Comparison of ENCODE assay signal across 12 cellular contexts in genomic region chr21:31397515-31397926, GRCh38. TPM values are rescaled to one million over a fixed set of nuclear protein-coding genes. Genes with fewer than 3 reads are reported as not detected.
DNase-seq lines count a peak whose midpoint lies in the region; ATAC-seq and TF ChIP-seq lines count a peak whose summit lies in the region.
"Had no signal": no experiment of that assay in that cellular context is flagged by ENCODE, and none has a peak within 500 bp of the region (broad histone marks: within the 10 kb centered on the region; RNA-seq: fewer than 3 reads in every experiment).

No MANE protein-coding gene starts in this region.

- no peak overlapping the region for H3K4me3 ChIP-seq in foreskin fibroblast (ENCODE audit: low read depth in 1 of 2, low read length in 2 of 2)
- H3K4me3 ChIP-seq: lower lobe of right lung, sigmoid colon had no signal

- DNase-seq in NCI-H2029 treated with DMSO at 0.1 percent for 48 hours (lab: John Stamatoyannopoulos, UW) (peak; percentile 4), NCI-H2029 (lab: John Stamatoyannopoulos, UW) (no peak), NCI-H1417 (lab: John Stamatoyannopoulos, UW) (peak; percentile 55 to 87 (median 67)), neural crest cell (ENCODE audit: low read depth, low spot score) (no peak), foreskin fibroblast (no peak)
- no peak for DNase-seq in activated CD8-positive, alpha-beta memory T cell treated with anti-CD3 and anti-CD28 coated beads, Interleukin-2, amount 10 ng/mL, durations not matched to agents 7 days and 5 days
- DNase-seq: GDM1, HCEC 1CT, lower lobe of right lung, sigmoid colon had no signal

- CTCF ChIA-PET in activated CD8-positive, alpha-beta memory T cell treated with anti-CD3 and anti-CD28 coated beads, Interleukin-2, amount 10 ng/mL, durations not matched to agents 7 days and 5 days (lab: Charles Lee): interaction anchor here (1.1 kb wide), 1 partner anchor 63 kb away, joined by 3 read pairs; no protein-coding TSS in a partner anchor

- peaks cover 65% of the 10 kb centered on the region for H3K4me1 Mint-ChIP-seq in neural crest cell
- peaks cover 26% of the 10 kb centered on the region for H3K4me1 Mint-ChIP-seq in activated CD8-positive, alpha-beta memory T cell treated with anti-CD3 and anti-CD28 coated beads, Interleukin-2, amount 10 ng/mL, durations not matched to agents 7 days and 5 days

- no peaks in the 10 kb centered on the region for H3K27me3 Mint-ChIP-seq in neural crest cell (ENCODE audit: low read depth)
- H3K27me3 Mint-ChIP-seq in activated CD8-positive, alpha-beta memory T cell treated with anti-CD3 and anti-CD28 coated beads, Interleukin-2, amount 10 ng/mL, durations not matched to agents 7 days and 5 days: no peaks in the 10 kb centered on the region

- TF ChIP-seq CTCF in neural crest cell (conservative IDR thresholded peaks at IDR 0.05) (no peak), foreskin fibroblast (IDR thresholded peaks at IDR 0.05; ENCODE audit: low read depth, low read length) (no peak)

- peak overlapping the region; percentile 92 for H3K27ac Mint-ChIP-seq in neural crest cell (ENCODE audit: unreplicated experiment)
- no peak overlapping the region for H3K27ac Mint-ChIP-seq in activated CD8-positive, alpha-beta memory T cell treated with anti-CD3 and anti-CD28 coated beads, Interleukin-2, amount 10 ng/mL, durations not matched to agents 7 days and 5 days

- no peaks in the 10 kb centered on the region for H3K9me3 Mint-ChIP-seq in neural crest cell
- no peaks in the 10 kb centered on the region for H3K9me3 Mint-ChIP-seq in activated CD8-positive, alpha-beta memory T cell treated with anti-CD3 and anti-CD28 coated beads, Interleukin-2, amount 10 ng/mL, durations not matched to agents 7 days and 5 days (ENCODE audit: low read depth)

- peak overlapping the region; percentile 55 for H3K4me3 Mint-ChIP-seq in neural crest cell
- H3K4me3 Mint-ChIP-seq in activated CD8-positive, alpha-beta memory T cell treated with anti-CD3 and anti-CD28 coated beads, Interleukin-2, amount 10 ng/mL, durations not matched to agents 7 days and 5 days: no peak overlapping the region

- ATAC-seq in HG02852 (IDR thresholded peaks at IDR 0.05; ENCODE audit: unreplicated experiment): no peak
- no peak for ATAC-seq in activated CD8-positive, alpha-beta memory T cell treated with anti-CD3 and anti-CD28 coated beads, Interleukin-2, amount 10 ng/mL, durations not matched to agents 7 days and 5 days
- ATAC-seq: lower lobe of right lung had no signal

- H3K27ac ChIP-seq in angular gyrus (ENCODE audit: low read depth, low read length): peak overlapping the region; percentile 68
- H3K27ac ChIP-seq: lower lobe of right lung, sigmoid colon had no signal

- peaks cover 2% of the 10 kb centered on the region for H3K36me3 Mint-ChIP-seq in neural crest cell (ENCODE audit: low read depth)
- H3K36me3 Mint-ChIP-seq in activated CD8-positive, alpha-beta memory T cell treated with anti-CD3 and anti-CD28 coated beads, Interleukin-2, amount 10 ng/mL, durations not matched to agents 7 days and 5 days: peaks cover 2% of the 10 kb centered on the region

RNA-seq across cellular contexts. Expression of gene TIAM1, which starts 53.5 kb away (rescaled TPM):
- 53.6 and 54.8 TPM in 2 replicates for total RNA-seq in neural crest cell
- 10 to 100 TPM; 18.8 to 20.5 TPM for total RNA-seq in activated CD8-positive, alpha-beta memory T cell treated with anti-CD3 and anti-CD28 coated beads, Interleukin-2, amount 10 ng/mL, durations not matched to agents 7 days and 5 days

Comparison
In these comparisons a context has a peak if more than half of its experiments do, and no peak if none do; other contexts are left out.
1. DNase-seq: peak in NCI-H2029 treated with DMSO at 0.1 percent for 48 hours (single experiment) and NCI-H1417 (3 of 3); none in NCI-H2029 (single experiment), neural crest cell (single experiment), foreskin fibroblast (0 of 2) and activated CD8-positive, alpha-beta memory T cell treated with anti-CD3 and anti-CD28 coated beads, Interleukin-2, amount 10 ng/mL, durations not matched to agents 7 days and 5 days (single experiment).